In the genomic region with DNA sequence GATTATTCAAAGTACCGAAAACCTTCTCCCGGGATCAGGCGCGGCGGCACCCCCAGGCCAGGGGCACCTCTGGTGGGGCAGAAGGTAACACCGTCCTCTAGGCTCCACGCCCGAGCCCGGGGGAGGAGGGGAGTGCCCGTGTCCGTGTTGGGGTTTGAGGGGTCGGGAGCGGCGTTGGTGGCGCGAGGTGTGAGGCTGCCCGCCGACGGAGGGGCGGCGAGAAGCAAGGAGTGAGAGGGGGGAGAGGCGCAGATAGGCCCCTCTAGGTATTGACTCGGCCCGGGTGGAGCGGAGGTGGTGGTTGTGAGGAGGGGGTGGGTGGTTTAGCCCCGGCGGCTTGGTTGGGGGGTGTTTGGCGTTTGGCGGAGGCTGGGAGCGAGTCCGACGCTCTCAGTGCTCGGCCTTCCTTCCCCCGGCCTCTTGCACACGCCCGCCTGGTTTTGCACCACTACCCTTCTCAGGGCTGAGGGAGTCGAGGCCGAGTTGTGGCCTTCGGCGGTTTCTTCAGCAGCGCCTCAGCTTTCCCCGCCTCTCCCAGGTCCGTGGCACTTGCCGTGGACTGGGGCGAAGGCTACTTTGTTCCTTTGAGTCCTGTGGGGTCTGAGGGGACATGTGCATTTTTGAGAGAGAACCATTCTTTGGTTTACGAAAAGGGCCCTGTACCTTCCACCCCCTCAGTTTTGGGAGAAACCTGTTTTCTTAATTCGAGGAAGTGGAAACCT, we compare ENCODE assay signal across 1 cellular context.
A peak's percentile ranks its signal among the peaks of the same experiment; 100 is the strongest.
TF ChIP-seq lines count a peak whose summit lies in the region.

No MANE protein-coding gene starts in this region.

TF ChIP-seq in K562, 482 proteins besides CTCF, POLR2A, EP300 and RAD21 (continued from another document and continues in another):
- TF ChIP-seq, protein P1, sequence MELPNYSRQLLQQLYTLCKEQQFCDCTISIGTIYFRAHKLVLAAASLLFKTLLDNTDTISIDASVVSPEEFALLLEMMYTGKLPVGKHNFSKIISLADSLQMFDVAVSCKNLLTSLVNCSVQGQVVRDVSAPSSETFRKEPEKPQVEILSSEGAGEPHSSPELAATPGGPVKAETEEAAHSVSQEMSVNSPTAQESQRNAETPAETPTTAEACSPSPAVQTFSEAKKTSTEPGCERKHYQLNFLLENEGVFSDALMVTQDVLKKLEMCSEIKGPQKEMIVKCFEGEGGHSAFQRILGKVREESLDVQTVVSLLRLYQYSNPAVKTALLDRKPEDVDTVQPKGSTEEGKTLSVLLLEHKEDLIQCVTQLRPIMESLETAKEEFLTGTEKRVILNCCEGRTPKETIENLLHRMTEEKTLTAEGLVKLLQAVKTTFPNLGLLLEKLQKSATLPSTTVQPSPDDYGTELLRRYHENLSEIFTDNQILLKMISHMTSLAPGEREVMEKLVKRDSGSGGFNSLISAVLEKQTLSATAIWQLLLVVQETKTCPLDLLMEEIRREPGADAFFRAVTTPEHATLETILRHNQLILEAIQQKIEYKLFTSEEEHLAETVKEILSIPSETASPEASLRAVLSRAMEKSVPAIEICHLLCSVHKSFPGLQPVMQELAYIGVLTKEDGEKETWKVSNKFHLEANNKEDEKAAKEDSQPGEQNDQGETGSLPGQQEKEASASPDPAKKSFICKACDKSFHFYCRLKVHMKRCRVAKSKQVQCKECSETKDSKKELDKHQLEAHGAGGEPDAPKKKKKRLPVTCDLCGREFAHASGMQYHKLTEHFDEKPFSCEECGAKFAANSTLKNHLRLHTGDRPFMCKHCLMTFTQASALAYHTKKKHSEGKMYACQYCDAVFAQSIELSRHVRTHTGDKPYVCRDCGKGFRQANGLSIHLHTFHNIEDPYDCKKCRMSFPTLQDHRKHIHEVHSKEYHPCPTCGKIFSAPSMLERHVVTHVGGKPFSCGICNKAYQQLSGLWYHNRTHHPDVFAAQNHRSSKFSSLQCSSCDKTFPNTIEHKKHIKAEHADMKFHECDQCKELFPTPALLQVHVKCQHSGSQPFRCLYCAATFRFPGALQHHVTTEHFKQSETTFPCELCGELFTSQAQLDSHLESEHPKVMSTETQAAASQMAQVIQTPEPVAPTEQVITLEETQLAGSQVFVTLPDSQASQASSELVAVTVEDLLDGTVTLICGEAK (IDR thresholded peaks at IDR 0.05), result peak; percentile 30; the same call in 1 of the 2 replicates
- TF ChIP-seq, protein P1 (CRISPR knock-in tag; IDR thresholded peaks at IDR 0.05), result no peak
- peak; percentile 78 for TF ChIP-seq BRD9 (IDR thresholded peaks at IDR 0.05; ENCODE audit: low read depth, partially characterized antibody)
- TF ChIP-seq, protein P2, sequence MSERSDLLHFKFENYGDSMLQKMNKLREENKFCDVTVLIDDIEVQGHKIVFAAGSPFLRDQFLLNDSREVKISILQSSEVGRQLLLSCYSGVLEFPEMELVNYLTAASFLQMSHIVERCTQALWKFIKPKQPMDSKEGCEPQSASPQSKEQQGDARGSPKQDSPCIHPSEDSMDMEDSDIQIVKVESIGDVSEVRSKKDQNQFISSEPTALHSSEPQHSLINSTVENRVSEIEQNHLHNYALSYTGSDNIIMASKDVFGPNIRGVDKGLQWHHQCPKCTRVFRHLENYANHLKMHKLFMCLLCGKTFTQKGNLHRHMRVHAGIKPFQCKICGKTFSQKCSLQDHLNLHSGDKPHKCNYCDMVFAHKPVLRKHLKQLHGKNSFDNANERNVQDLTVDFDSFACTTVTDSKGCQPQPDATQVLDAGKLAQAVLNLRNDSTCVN (CRISPR knock-in tag; IDR thresholded peaks at IDR 0.05), result peak; percentile 77; the same call in 1 of the 2 replicates
- TF ChIP-seq SIN3A (IDR thresholded peaks at IDR 0.05; ENCODE audit: borderline replicate concordance in 2 of 2, control insufficient read depth in 1 of 2, low read depth in 2 of 2, low read length in 2 of 2), result peak in 1 of 2 experiments; percentile 49; a peak in 1 of 4 replicates
- 0 out of 2 replicates have a peak, but pooled peaks have one; percentile 28 for TF ChIP-seq PHF21A (IDR thresholded peaks at IDR 0.05; ENCODE audit: borderline replicate concordance, low read depth)
- 0 out of 2 replicates have a peak, but pooled peaks have one; percentile 3 for TF ChIP-seq DIDO1 (tag; IDR thresholded peaks at IDR 0.05; ENCODE audit: low read depth)
- peak; percentile 62 for TF ChIP-seq ZFX (CRISPR knock-in tag; IDR thresholded peaks at IDR 0.05)
- peak; percentile 59 for TF ChIP-seq CHD1 (IDR thresholded peaks at IDR 0.05; ENCODE audit: low read length)
- TF ChIP-seq, protein P3, sequence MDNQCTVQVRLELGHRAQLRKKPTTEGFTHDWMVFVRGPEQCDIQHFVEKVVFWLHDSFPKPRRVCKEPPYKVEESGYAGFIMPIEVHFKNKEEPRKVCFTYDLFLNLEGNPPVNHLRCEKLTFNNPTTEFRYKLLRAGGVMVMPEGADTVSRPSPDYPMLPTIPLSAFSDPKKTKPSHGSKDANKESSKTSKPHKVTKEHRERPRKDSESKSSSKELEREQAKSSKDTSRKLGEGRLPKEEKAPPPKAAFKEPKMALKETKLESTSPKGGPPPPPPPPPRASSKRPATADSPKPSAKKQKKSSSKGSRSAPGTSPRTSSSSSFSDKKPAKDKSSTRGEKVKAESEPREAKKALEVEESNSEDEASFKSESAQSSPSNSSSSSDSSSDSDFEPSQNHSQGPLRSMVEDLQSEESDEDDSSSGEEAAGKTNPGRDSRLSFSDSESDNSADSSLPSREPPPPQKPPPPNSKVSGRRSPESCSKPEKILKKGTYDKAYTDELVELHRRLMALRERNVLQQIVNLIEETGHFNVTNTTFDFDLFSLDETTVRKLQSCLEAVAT (IDR thresholded peaks at IDR 0.05), result peak; percentile 55 to 87; a peak in 2 of 4 replicates
- peak; percentile 54 for TF ChIP-seq EGR1 (conservative IDR thresholded peaks at IDR 0.05)
- no peak for TF ChIP-seq MAFK (IDR thresholded peaks at IDR 0.05; ENCODE audit: low read length)
- 0 out of 2 replicates have a peak, but pooled peaks have one; percentile 17 for TF ChIP-seq GABPB1 (CRISPR knock-in tag; IDR thresholded peaks at IDR 0.05)
- TF ChIP-seq, protein P4, sequence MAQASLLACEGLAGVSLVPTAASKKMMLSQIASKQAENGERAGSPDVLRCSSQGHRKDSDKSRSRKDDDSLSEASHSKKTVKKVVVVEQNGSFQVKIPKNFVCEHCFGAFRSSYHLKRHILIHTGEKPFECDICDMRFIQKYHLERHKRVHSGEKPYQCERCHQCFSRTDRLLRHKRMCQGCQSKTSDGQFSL (CRISPR knock-in tag; IDR thresholded peaks at IDR 0.05), result peak; percentile 84; the same call in 1 of the 2 replicates
- TF ChIP-seq, protein P4 (tag; IDR thresholded peaks at IDR 0.05), result peak in 1 of 2 experiments; percentile 80; a peak in 2 of 4 replicates
- peak; percentile 72; the same call in 1 of the 2 replicates for TF ChIP-seq PHF8 (IDR thresholded peaks at IDR 0.05; ENCODE audit: borderline replicate concordance, low read length)
- TF ChIP-seq ZNF57 (CRISPR knock-in tag; IDR thresholded peaks at IDR 0.05), result no peak
- 0 out of 2 replicates have a peak, but pooled peaks have one; percentile 26 for TF ChIP-seq SMARCA4 (IDR thresholded peaks at IDR 0.05)
- 0 out of 2 replicates have a peak, but pooled peaks have one; percentile 53 for TF ChIP-seq HLTF (IDR thresholded peaks at IDR 0.05)
- 0 out of 2 replicates have a peak, but pooled peaks have one; percentile 27 for TF ChIP-seq KAT7 (CRISPR knock-in tag; IDR thresholded peaks at IDR 0.05; ENCODE audit: borderline replicate concordance)
- TF ChIP-seq TAF7 (tag; IDR thresholded peaks at IDR 0.05), result peak; percentile 92
- TF ChIP-seq, protein P5, sequence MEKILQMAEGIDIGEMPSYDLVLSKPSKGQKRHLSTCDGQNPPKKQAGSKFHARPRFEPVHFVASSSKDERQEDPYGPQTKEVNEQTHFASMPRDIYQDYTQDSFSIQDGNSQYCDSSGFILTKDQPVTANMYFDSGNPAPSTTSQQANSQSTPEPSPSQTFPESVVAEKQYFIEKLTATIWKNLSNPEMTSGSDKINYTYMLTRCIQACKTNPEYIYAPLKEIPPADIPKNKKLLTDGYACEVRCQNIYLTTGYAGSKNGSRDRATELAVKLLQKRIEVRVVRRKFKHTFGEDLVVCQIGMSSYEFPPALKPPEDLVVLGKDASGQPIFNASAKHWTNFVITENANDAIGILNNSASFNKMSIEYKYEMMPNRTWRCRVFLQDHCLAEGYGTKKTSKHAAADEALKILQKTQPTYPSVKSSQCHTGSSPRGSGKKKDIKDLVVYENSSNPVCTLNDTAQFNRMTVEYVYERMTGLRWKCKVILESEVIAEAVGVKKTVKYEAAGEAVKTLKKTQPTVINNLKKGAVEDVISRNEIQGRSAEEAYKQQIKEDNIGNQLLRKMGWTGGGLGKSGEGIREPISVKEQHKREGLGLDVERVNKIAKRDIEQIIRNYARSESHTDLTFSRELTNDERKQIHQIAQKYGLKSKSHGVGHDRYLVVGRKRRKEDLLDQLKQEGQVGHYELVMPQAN (IDR thresholded peaks at IDR 0.05; ENCODE audit: borderline replicate concordance), result peak; percentile 66
- 0 out of 2 replicates have a peak, but pooled peaks have one; percentile 73 for TF ChIP-seq GATAD2A (IDR thresholded peaks at IDR 0.05)
- 0 out of 4 replicates have a peak, but pooled peaks of 1 of the 2 experiments have one; percentile 4 for TF ChIP-seq KDM4B (IDR thresholded peaks at IDR 0.05; ENCODE audit: borderline replicate concordance in 2 of 2, low read depth in 1 of 2)
- TF ChIP-seq, protein P6, sequence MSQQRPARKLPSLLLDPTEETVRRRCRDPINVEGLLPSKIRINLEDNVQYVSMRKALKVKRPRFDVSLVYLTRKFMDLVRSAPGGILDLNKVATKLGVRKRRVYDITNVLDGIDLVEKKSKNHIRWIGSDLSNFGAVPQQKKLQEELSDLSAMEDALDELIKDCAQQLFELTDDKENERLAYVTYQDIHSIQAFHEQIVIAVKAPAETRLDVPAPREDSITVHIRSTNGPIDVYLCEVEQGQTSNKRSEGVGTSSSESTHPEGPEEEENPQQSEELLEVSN (IDR thresholded peaks at IDR 0.05; ENCODE audit: borderline replicate concordance in 1 of 2, extremely low read depth in 1 of 2, insufficient read depth in 1 of 2, insufficient read length in 1 of 2, low read depth in 1 of 2, low read length in 1 of 2, poor library complexity in 1 of 2, severe bottlenecking in 1 of 2), result peak in 1 of 2 experiments; percentile 21
- no peak for TF ChIP-seq ZNF518B (CRISPR knock-in tag; IDR thresholded peaks at IDR 0.05)
- TF ChIP-seq SMARCE1 (IDR thresholded peaks at IDR 0.05), result peak; percentile 40; the same call in 1 of the 2 replicates
- peak; percentile 77 for TF ChIP-seq POLR2B (IDR thresholded peaks at IDR 0.05; ENCODE audit: low read depth, partially characterized antibody)
- TF ChIP-seq MTA3 (IDR thresholded peaks at IDR 0.05; ENCODE audit: borderline replicate concordance), result peak; percentile 22
- peak; percentile 7; the same call in 1 of the 2 replicates for TF ChIP-seq ZKSCAN1 (IDR thresholded peaks at IDR 0.05; ENCODE audit: low read depth, low read length)
- TF ChIP-seq RBBP5 (IDR thresholded peaks at IDR 0.05; ENCODE audit: borderline replicate concordance, insufficient read depth, low read length, poor library complexity, severe bottlenecking), result peak; percentile 90
- 0 out of 2 replicates have a peak, but pooled peaks have one; percentile 26 for TF ChIP-seq LCOR (CRISPR knock-in tag; IDR thresholded peaks at IDR 0.05)
- TF ChIP-seq KAT8 (IDR thresholded peaks at IDR 0.05; ENCODE audit: low read depth), result 0 out of 2 replicates have a peak, but pooled peaks have one; percentile 36
- 0 out of 2 replicates have a peak, but pooled peaks have one; percentile 21 for TF ChIP-seq PHB2 (IDR thresholded peaks at IDR 0.05; ENCODE audit: low read depth)
- peak; percentile 21; the same call in 1 of the 2 replicates for TF ChIP-seq BCOR (IDR thresholded peaks at IDR 0.05)
